8 cellular contexts compared by ENCODE assay signal in the genomic region with DNA sequence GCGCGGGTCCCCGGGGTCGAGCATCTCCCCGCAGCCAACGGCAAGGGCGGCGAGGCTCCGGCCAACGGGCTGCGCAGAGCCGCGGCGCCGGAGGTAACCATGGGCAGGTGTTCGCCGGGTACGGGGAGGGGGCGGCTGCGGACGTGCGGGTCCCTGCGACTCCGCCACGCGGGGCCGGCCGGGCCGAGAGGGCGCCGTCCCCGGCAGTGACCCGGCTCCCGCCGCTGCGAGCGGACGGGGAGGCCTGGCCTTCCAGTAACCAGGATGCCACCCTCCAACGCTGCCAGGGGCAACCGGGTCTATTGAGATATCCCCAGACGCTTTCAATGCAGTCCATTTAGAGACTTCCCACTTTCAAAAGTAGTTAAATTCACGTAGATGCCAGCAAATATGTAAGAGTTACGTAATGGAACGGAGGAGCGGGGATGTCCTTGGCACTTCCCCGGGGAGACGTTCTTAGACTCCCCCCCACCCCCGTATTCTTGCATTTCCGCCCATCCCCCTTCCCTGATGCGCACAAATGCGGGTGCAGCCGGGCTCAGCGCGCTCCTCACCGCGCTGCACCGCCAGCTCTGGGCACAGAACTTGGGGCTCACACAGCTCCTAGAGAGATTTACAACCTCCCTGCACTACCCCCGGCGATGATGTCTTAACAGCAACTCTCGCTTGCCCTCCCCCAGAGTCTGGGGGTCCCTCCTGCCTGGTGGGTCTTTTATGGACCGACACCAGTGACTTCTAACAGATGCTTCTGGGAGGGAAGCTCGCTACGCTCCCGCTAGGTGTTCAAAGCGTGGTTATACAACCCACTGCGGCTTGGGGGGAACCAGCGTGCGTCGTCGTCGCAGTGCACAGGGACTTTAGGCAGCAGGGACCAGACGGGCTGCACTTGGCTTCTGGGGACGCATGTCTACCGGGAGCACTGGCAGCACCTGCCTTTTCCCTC. TPM values are rescaled to one million over a fixed set of nuclear protein-coding genes. Genes with fewer than 3 reads are reported as not detected.
A peak's percentile ranks its signal among the peaks of the same experiment; 100 is the strongest.
DNase-seq lines count a peak whose midpoint lies in the region; ATAC-seq and TF ChIP-seq lines count a peak whose summit lies in the region.

No MANE protein-coding gene starts in this region.

- no peaks in the 10 kb centered on the region for H3K9me2 ChIP-seq in MM.1S (replicated peaks; ENCODE audit: insufficient read depth, low read length)

- TF ChIP-seq CTCF in MM.1S (IDR thresholded peaks at IDR 0.05; ENCODE audit: low read length): no peak
- no peak for TF ChIP-seq CTCF in gastrocnemius medialis (IDR thresholded peaks at IDR 0.05 in 4 of 5, conservative IDR thresholded peaks at IDR 0.05 in 1 of 5)

- peak; percentile 33 to 38 for ATAC-seq in CD4-positive, CD25-positive, alpha-beta regulatory T cell (ENCODE audit: low read depth in 2 of 2)
- peak; percentile 11 for ATAC-seq in GM19452 (IDR thresholded peaks at IDR 0.05; ENCODE audit: unreplicated experiment)
- ATAC-seq in left ventricle myocardium superior: peak; percentile 69
- no peak for ATAC-seq in gastrocnemius medialis

- H3K4me2 ChIP-seq in MM.1S (ENCODE audit: low read depth, low read length): peak overlapping the region; percentile 77; the same call in 1 of the 2 replicates

- peak overlapping the region; percentile 95 to 99 (median 98) for H3K4me3 Mint-ChIP-seq in CD4-positive, CD25-positive, alpha-beta regulatory T cell

- H3K27me3 Mint-ChIP-seq in CD4-positive, CD25-positive, alpha-beta regulatory T cell: peaks cover 28% of the 10 kb centered on the region

- in situ Hi-C loops in gastrocnemius medialis (cut with MboI; ENCODE audit: low sequenced_read_pairs in 4 of 4): no loop called here

- H3K36me3 ChIP-seq in CD4-positive, CD25-positive, alpha-beta regulatory T cell (ENCODE audit: control insufficient read depth, insufficient read depth, low read length): no peaks in the 10 kb centered on the region
- H3K36me3 ChIP-seq in MM.1S (replicated peaks; ENCODE audit: insufficient read depth, low read length) (no peaks in the 10 kb centered on the region), gastrocnemius medialis (no peaks in the 10 kb centered on the region)

- peak overlapping the region; percentile 15 to 93 (median 82) for H3K27ac Mint-ChIP-seq in CD4-positive, CD25-positive, alpha-beta regulatory T cell

- no peaks in the 10 kb centered on the region for H3K27me3 ChIP-seq in CD4-positive, CD25-positive, alpha-beta regulatory T cell (ENCODE audit: control insufficient read depth, insufficient read depth, low read length)
- H3K27me3 ChIP-seq in MM.1S (replicated peaks; ENCODE audit: insufficient read depth, low read length) (no peaks in the 10 kb centered on the region), gastrocnemius medialis (peaks cover 18 to 37% (median 19%) of the 10 kb centered on the region in 3 donors)

- no peaks in the 10 kb centered on the region for H3K36me3 Mint-ChIP-seq in CD4-positive, CD25-positive, alpha-beta regulatory T cell

- H3K79me2 ChIP-seq in MM.1S (ENCODE audit: low read length): no peaks in the 10 kb centered on the region

- H2AFZ ChIP-seq in MM.1S (ENCODE audit: low read length): peak overlapping the region; percentile 42; the same call in 1 of the 2 replicates

- H3K4me1 ChIP-seq in CD4-positive, CD25-positive, alpha-beta regulatory T cell (ENCODE audit: control insufficient read depth, insufficient read depth, low read length, poor library complexity, severe bottlenecking): peaks cover 36% of the 10 kb centered on the region
- peaks cover 8% of the 10 kb centered on the region; the same call in 1 of the 2 replicates for H3K4me1 ChIP-seq in MM.1S (ENCODE audit: low read length)
- no peaks in the 10 kb centered on the region for H3K4me1 ChIP-seq in gastrocnemius medialis

- H3K27ac ChIP-seq in CD4-positive, CD25-positive, alpha-beta regulatory T cell (ENCODE audit: insufficient read depth, low read length, poor library complexity, severe bottlenecking): peak overlapping the region; percentile 72
- H3K27ac ChIP-seq in MM.1S (ENCODE audit: low read length): no peak overlapping the region
- no peak overlapping the region for H3K27ac ChIP-seq in gastrocnemius medialis

- peaks cover 7 to 51% (median 41%) of the 10 kb centered on the region in 4 donors for H3K4me1 Mint-ChIP-seq in CD4-positive, CD25-positive, alpha-beta regulatory T cell

- no peaks in the 10 kb centered on the region for H4K20me1 ChIP-seq in MM.1S (ENCODE audit: insufficient read depth, low read length)

- peak overlapping the region; percentile 83 for H3K4me3 ChIP-seq in CD4-positive, CD25-positive, alpha-beta regulatory T cell (ENCODE audit: low read depth, low read length)
- H3K4me3 ChIP-seq in MM.1S (ENCODE audit: low read length) (peak overlapping the region; percentile 60), gastrocnemius medialis (peak overlapping the region; percentile 26 to 54 (median 46))

- peak; percentile 37 to 55 (median 48) for DNase-seq in CD4-positive, CD25-positive, alpha-beta regulatory T cell
- DNase-seq in MM.1S (peak; percentile 14), left ventricle myocardium superior (peak; percentile 54), gastrocnemius medialis (no peak), ureter (ENCODE audit: low spot score) (no peak), NCI-H446 treated with DMSO at 0.1 percent for 48 hours (lab: John Stamatoyannopoulos, UW) (no peak)
- peak; percentile 76 for DNase-seq in activated effector memory CD4-positive, alpha-beta T cell treated with anti-CD3 and anti-CD28 coated beads, Interleukin-2, amount 50 U/mL, for 16 hours

- peaks cover 0 to 2% (median 0%) of the 10 kb centered on the region in 7 donors for H3K9me3 Mint-ChIP-seq in CD4-positive, CD25-positive, alpha-beta regulatory T cell

- H3K9me3 ChIP-seq in CD4-positive, CD25-positive, alpha-beta regulatory T cell (ENCODE audit: control insufficient read depth in 2 of 2, low read length in 2 of 2): no peaks in the 10 kb centered on the region
- H3K9me3 ChIP-seq in MM.1S (replicated peaks; ENCODE audit: insufficient read depth, low read length) (no peaks in the 10 kb centered on the region), gastrocnemius medialis (no peaks in the 10 kb centered on the region)

- no peak overlapping the region for H3K9ac ChIP-seq in MM.1S (ENCODE audit: low read length)

- intact Hi-C loops in left ventricle myocardium superior (cut with micrococcal nuclease): no loop called here
- intact Hi-C loops in gastrocnemius medialis (cut with DNase I; ENCODE audit: low total_unique reads): no loop called here

- peaks cover 6% of the 10 kb centered on the region; the same call in 1 of the 2 replicates for H3F3A ChIP-seq in MM.1S (ENCODE audit: insufficient read depth, low read length)

- TF ChIP-seq POLR2A in gastrocnemius medialis (IDR thresholded peaks at IDR 0.05): no peak

RNA-seq across cellular contexts. Expression of a gene that starts 0.7 kb away (rescaled TPM):
- total RNA-seq in CD4-positive, CD25-positive, alpha-beta regulatory T cell: 8.3 TPM
- 1 to 10 TPM; 2.7 to 7.2 (median 3.9) TPM for polyA plus RNA-seq in CD4-positive, CD25-positive, alpha-beta regulatory T cell
- total RNA-seq in left ventricle myocardium superior (30.6 TPM), gastrocnemius medialis (under 1 TPM in 3 of 4 donors, not detected in 1; 0.17 to 0.59 (median 0.31) TPM), ureter (45.8 TPM)

Comparison
In these comparisons a context has a peak if more than half of its experiments do, and no peak if none do; other contexts are left out.
1. ATAC-seq: peak in CD4-positive, CD25-positive, alpha-beta regulatory T cell (2 of 2), GM19452 (single experiment) and left ventricle myocardium superior (single experiment); none in gastrocnemius medialis (0 of 2).
2. DNase-seq: peak in CD4-positive, CD25-positive, alpha-beta regulatory T cell (3 of 3), MM.1S (single experiment), activated effector memory CD4-positive, alpha-beta T cell treated with anti-CD3 and anti-CD28 coated beads, Interleukin-2, amount 50 U/mL, for 16 hours (single experiment) and left ventricle myocardium superior (single experiment); none in gastrocnemius medialis (0 of 2), ureter (single experiment) and NCI-H446 treated with DMSO at 0.1 percent for 48 hours (single experiment).
3. Peak in every context shown above with its lines, with median percentiles within 50 percentile points of each other: H3K4me3 ChIP-seq.